ENCODE assay signal across 33 cellular contexts in the genomic region with DNA sequence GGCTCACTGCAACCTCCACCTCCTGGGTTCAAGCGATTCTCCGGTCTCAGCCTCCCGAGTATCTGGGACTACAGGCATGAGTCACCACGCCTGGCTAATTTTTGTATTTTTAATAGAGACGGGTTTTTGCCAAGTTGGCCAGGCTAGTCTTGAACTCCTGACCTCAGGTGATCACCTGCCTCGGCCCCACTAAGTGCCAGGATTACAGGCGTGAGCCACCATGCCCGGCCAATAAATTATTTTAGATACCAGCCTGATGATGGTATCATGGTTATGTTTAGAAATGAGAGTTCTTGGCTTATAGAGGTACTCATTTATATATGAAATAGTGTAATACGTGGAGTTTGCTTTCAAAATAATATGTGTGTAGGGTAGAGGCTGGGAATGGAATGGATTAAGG.
"Had no signal": no experiment of that assay in that cellular context is flagged by ENCODE, and none has a peak within 500 bp of the region (broad histone marks: within the 10 kb centered on the region; RNA-seq: fewer than 3 reads in every experiment).

No MANE protein-coding gene starts in this region.

- ATAC-seq: activated naive CD4-positive, alpha-beta T cell treated with anti-CD3 and anti-CD28 coated beads, Interleukin-2, amount 50 U/mL, for 72 hours; activated naive CD8-positive, alpha-beta T cell treated with anti-CD3 and anti-CD28 coated beads, Interleukin-2, amount 50 U/mL, for 24 hours; activated T-cell treated with anti-CD3 and anti-CD28 coated beads, Interleukin-2, amount 50 U/mL, for 4 hours; activated T-cell treated with anti-CD3 and anti-CD28 coated beads, Interleukin-2, amount 50 U/mL, for 72 hours; activated T-helper 17 cell treated with anti-CD3 and anti-CD28 coated beads, Interleukin-2, amount 50 U/mL, for 72 hours; body of pancreas had no signal

- FAIRE-seq: astrocyte, bronchial epithelial cell had no signal

- H3K27ac ChIP-seq: adrenal gland, ascending aorta, body of pancreas, brain microvascular endothelial cell, breast epithelium, cardiac muscle cell had no signal

- H3K9me3 ChIP-seq: adrenal gland, ascending aorta, body of pancreas, breast epithelium had no signal

- H3K4me1 ChIP-seq: adrenal gland, body of pancreas, breast epithelium had no signal

- H3K36me3 ChIP-seq: adrenal gland, ascending aorta, brain microvascular endothelial cell had no signal

- H3K4me3 ChIP-seq: adrenal gland, ascending aorta, body of pancreas, breast epithelium, cardiac muscle cell had no signal

- DNase-seq: activated effector memory CD4-positive, alpha-beta T cell treated with anti-CD3 and anti-CD28 coated beads, Interleukin-2, amount 50 U/mL, for 16 hours; activated effector memory CD4-positive, alpha-beta T cell treated with Interleukin-2 at 50 U/mL for 16 hours; activated gamma-delta T cell; activated gamma-delta T cell treated with Interleukin-2 at 50 U/mL for 16 hours; activated naive CD4-positive, alpha-beta T cell; activated naive CD4-positive, alpha-beta T cell treated with anti-CD3 and anti-CD28 coated beads for 36 hours; activated naive CD4-positive, alpha-beta T cell treated with anti-CD3 and anti-CD28 coated beads, Interleukin-2, amount 10 ng/mL, durations not matched to agents 7 days and 5 days; activated naive CD4-positive, alpha-beta T cell treated with anti-CD3 and anti-CD28 coated beads, Interleukin-2, amount 50 U/mL, for 16 hours; activated naive CD4-positive, alpha-beta T cell treated with Interleukin-2 at 50 U/mL for 16 hours; activated naive CD8-positive, alpha-beta T cell treated with anti-CD3 and anti-CD28 coated beads for 36 hours; activated naive CD8-positive, alpha-beta T cell treated with anti-CD3 and anti-CD28 coated beads, Interleukin-2, amount 10 ng/mL, durations not matched to agents 7 days and 5 days; activated naive CD8-positive, alpha-beta T cell treated with anti-CD3 and anti-CD28 coated beads, Interleukin-2, amount 50 U/mL, for 24 hours; activated T-cell treated with anti-CD3 and anti-CD28 coated beads, Interleukin-2, amount 50 U/mL, for 24 hours; activated T-cell treated with anti-CD3 and anti-CD28 coated beads, Interleukin-2, amount 50 U/mL, for 4 hours; activated T-cell treated with anti-CD3 and anti-CD28 coated beads, Interleukin-2, amount 50 U/mL, for 48 hours; activated T-cell treated with anti-CD3 and anti-CD28 coated beads, Interleukin-2, amount 50 U/mL, for 72 hours; adrenal gland; amniotic stem cell; amygdala; anterior cingulate cortex; aorta; body of pancreas; brain microvascular endothelial cell; caudate nucleus; central memory CD4-positive, alpha-beta T cell; cerebellar nuclear complex had no signal

- H3K27me3 ChIP-seq: adrenal gland, ascending aorta, body of pancreas, brain microvascular endothelial cell, breast epithelium, cardiac muscle cell had no signal
